In the genomic region with DNA sequence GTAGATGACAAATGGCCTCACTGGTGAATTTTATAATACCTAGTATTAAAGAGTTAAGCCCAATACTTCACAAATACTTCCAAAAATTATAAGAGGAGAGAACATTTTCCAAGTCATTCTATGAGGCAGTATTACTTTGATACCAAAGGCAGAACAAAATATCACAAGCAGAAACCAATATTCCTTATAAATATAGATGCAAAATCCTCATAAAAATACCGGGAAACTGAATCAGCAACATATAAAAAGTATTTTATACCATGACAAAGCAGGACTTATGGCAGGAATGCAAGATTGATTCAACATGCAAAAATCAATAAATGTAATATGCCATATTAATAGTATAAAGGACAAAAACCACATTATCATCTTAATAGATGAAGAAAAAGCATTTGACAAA, we compare ENCODE assay signal across 39 cellular contexts.
"Had no signal": no experiment of that assay in that cellular context is flagged by ENCODE, and none has a peak within 500 bp of the region (broad histone marks: within the 10 kb centered on the region; RNA-seq: fewer than 3 reads in every experiment).

No MANE protein-coding gene starts in this region.

- H3K4me3 Mint-ChIP-seq: activated naive CD4-positive, alpha-beta T cell treated with anti-CD3 and anti-CD28 coated beads for 36 hours; activated naive CD4-positive, alpha-beta T cell treated with anti-CD3 and anti-CD28 coated beads, Interleukin-2, amount 10 ng/mL, durations not matched to agents 7 days and 5 days; activated naive CD4-positive, alpha-beta T cell treated with anti-CD3 and anti-CD28 coated beads, Interleukin-2, amount 50 U/mL, for 24 hours; activated naive CD8-positive, alpha-beta T cell; activated naive CD8-positive, alpha-beta T cell treated with anti-CD3 and anti-CD28 coated beads for 36 hours; activated naive CD8-positive, alpha-beta T cell treated with anti-CD3 and anti-CD28 coated beads, Interleukin-2, amount 10 ng/mL, durations not matched to agents 7 days and 5 days; activated naive CD8-positive, alpha-beta T cell treated with anti-CD3 and anti-CD28 coated beads, Interleukin-2, amount 50 U/mL, for 24 hours; activated T-cell treated with anti-CD3 and anti-CD28 coated beads, Interleukin-2, amount 50 U/mL, for 24 hours; activated T-cell treated with anti-CD3 and anti-CD28 coated beads, Interleukin-2, amount 50 U/mL, for 4 hours; activated T-cell treated with anti-CD3 and anti-CD28 coated beads, Interleukin-2, amount 50 U/mL, for 72 hours; activated T-helper 1 cell treated with anti-CD3 and anti-CD28 coated beads, Interleukin-12 subunit alpha, Interleukin-12 subunit beta, Interleukin-2, Interleukin-4 antibody, amounts not matched to agents 30 ng/mL and 10 ng/mL and 1 ng/mL, durations not matched to agents 14 hours and 24 hours and 36 hours; activated T-helper 17 cell treated with anti-CD3 and anti-CD28 coated beads, Interleukin-2, amount 50 U/mL, for 72 hours; brain; central memory CD8-positive, alpha-beta T cell had no signal

- FAIRE-seq: astrocyte, bronchial epithelial cell had no signal

- H3K9me3 ChIP-seq: adrenal gland, ascending aorta, body of pancreas, breast epithelium had no signal

- H3K27me3 ChIP-seq: adrenal gland, ascending aorta, body of pancreas, brain microvascular endothelial cell, breast epithelium, cardiac muscle cell had no signal

- H3K27ac Mint-ChIP-seq: activated naive CD4-positive, alpha-beta T cell treated with anti-CD3 and anti-CD28 coated beads for 36 hours; activated naive CD4-positive, alpha-beta T cell treated with anti-CD3 and anti-CD28 coated beads, Interleukin-2, amount 10 ng/mL, durations not matched to agents 7 days and 5 days; activated naive CD4-positive, alpha-beta T cell treated with anti-CD3 and anti-CD28 coated beads, Interleukin-2, amount 50 U/mL, for 24 hours; activated naive CD4-positive, alpha-beta T cell treated with anti-CD3 and anti-CD28 coated beads, Interleukin-2, amount 50 U/mL, for 72 hours; activated naive CD8-positive, alpha-beta T cell; activated naive CD8-positive, alpha-beta T cell treated with anti-CD3 and anti-CD28 coated beads for 36 hours; activated naive CD8-positive, alpha-beta T cell treated with anti-CD3 and anti-CD28 coated beads, Interleukin-2, amount 10 ng/mL, durations not matched to agents 7 days and 5 days; activated naive CD8-positive, alpha-beta T cell treated with anti-CD3 and anti-CD28 coated beads, Interleukin-2, amount 50 U/mL, for 24 hours; activated T-cell treated with anti-CD3 and anti-CD28 coated beads, Interleukin-2, amount 50 U/mL, for 24 hours; activated T-cell treated with anti-CD3 and anti-CD28 coated beads, Interleukin-2, amount 50 U/mL, for 72 hours; activated T-helper 1 cell treated with anti-CD3 and anti-CD28 coated beads, Interleukin-12 subunit alpha, Interleukin-12 subunit beta, Interleukin-2, Interleukin-4 antibody, amounts not matched to agents 30 ng/mL and 10 ng/mL and 1 ng/mL, durations not matched to agents 14 hours and 24 hours and 36 hours; activated T-helper 17 cell treated with anti-CD3 and anti-CD28 coated beads, Interleukin-2, amount 50 U/mL, for 72 hours; activated T-helper 2 cell treated with anti-CD3 and anti-CD28 coated beads, Interferon-gamma antibody, Interleukin-2, Interleukin-4, amounts not matched to agents 10 μg/mL and 5 μg/mL and 100 μg/mL, durations not matched to agents 14 hours and 24 hours and 36 hours; brain had no signal

- DNase-seq: activated effector memory CD4-positive, alpha-beta T cell treated with anti-CD3 and anti-CD28 coated beads, Interleukin-2, amount 50 U/mL, for 16 hours; activated effector memory CD4-positive, alpha-beta T cell treated with Interleukin-2 at 50 U/mL for 16 hours; activated gamma-delta T cell; activated gamma-delta T cell treated with Interleukin-2 at 50 U/mL for 16 hours; activated naive CD4-positive, alpha-beta T cell; activated naive CD4-positive, alpha-beta T cell treated with anti-CD3 and anti-CD28 coated beads for 36 hours; activated naive CD4-positive, alpha-beta T cell treated with anti-CD3 and anti-CD28 coated beads, Interleukin-2, amount 10 ng/mL, durations not matched to agents 7 days and 5 days; activated naive CD4-positive, alpha-beta T cell treated with anti-CD3 and anti-CD28 coated beads, Interleukin-2, amount 50 U/mL, for 16 hours; activated naive CD4-positive, alpha-beta T cell treated with Interleukin-2 at 50 U/mL for 16 hours; activated naive CD8-positive, alpha-beta T cell treated with anti-CD3 and anti-CD28 coated beads for 36 hours; activated naive CD8-positive, alpha-beta T cell treated with anti-CD3 and anti-CD28 coated beads, Interleukin-2, amount 10 ng/mL, durations not matched to agents 7 days and 5 days; activated naive CD8-positive, alpha-beta T cell treated with anti-CD3 and anti-CD28 coated beads, Interleukin-2, amount 50 U/mL, for 24 hours; activated T-cell treated with anti-CD3 and anti-CD28 coated beads, Interleukin-2, amount 50 U/mL, for 24 hours; activated T-cell treated with anti-CD3 and anti-CD28 coated beads, Interleukin-2, amount 50 U/mL, for 4 hours; activated T-cell treated with anti-CD3 and anti-CD28 coated beads, Interleukin-2, amount 50 U/mL, for 48 hours; activated T-cell treated with anti-CD3 and anti-CD28 coated beads, Interleukin-2, amount 50 U/mL, for 72 hours; adrenal gland; amniotic stem cell; amygdala; anterior cingulate cortex; aorta; body of pancreas; brain microvascular endothelial cell; caudate nucleus; central memory CD4-positive, alpha-beta T cell; cerebellar nuclear complex had no signal

- ATAC-seq: activated naive CD4-positive, alpha-beta T cell treated with anti-CD3 and anti-CD28 coated beads, Interleukin-2, amount 50 U/mL, for 72 hours; activated naive CD8-positive, alpha-beta T cell treated with anti-CD3 and anti-CD28 coated beads, Interleukin-2, amount 50 U/mL, for 24 hours; activated T-cell treated with anti-CD3 and anti-CD28 coated beads, Interleukin-2, amount 50 U/mL, for 4 hours; activated T-cell treated with anti-CD3 and anti-CD28 coated beads, Interleukin-2, amount 50 U/mL, for 72 hours; activated T-helper 17 cell treated with anti-CD3 and anti-CD28 coated beads, Interleukin-2, amount 50 U/mL, for 72 hours; body of pancreas had no signal

- H3K36me3 Mint-ChIP-seq: activated naive CD8-positive, alpha-beta T cell treated with anti-CD3 and anti-CD28 coated beads for 36 hours; activated naive CD8-positive, alpha-beta T cell treated with anti-CD3 and anti-CD28 coated beads, Interleukin-2, amount 10 ng/mL, durations not matched to agents 7 days and 5 days; brain had no signal

- H3K27me3 Mint-ChIP-seq: activated naive CD4-positive, alpha-beta T cell treated with anti-CD3 and anti-CD28 coated beads, Interleukin-2, amount 50 U/mL, for 24 hours; activated naive CD8-positive, alpha-beta T cell treated with anti-CD3 and anti-CD28 coated beads for 36 hours had no signal

- H3K4me3 ChIP-seq: adrenal gland, ascending aorta, body of pancreas, breast epithelium, cardiac muscle cell had no signal

- H3K36me3 ChIP-seq: adrenal gland, ascending aorta, brain microvascular endothelial cell, breast epithelium, cardiac muscle cell had no signal

- H3K4me1 Mint-ChIP-seq: activated naive CD4-positive, alpha-beta T cell treated with anti-CD3 and anti-CD28 coated beads, Interleukin-2, amount 10 ng/mL, durations not matched to agents 7 days and 5 days; activated naive CD8-positive, alpha-beta T cell treated with anti-CD3 and anti-CD28 coated beads for 36 hours; activated naive CD8-positive, alpha-beta T cell treated with anti-CD3 and anti-CD28 coated beads, Interleukin-2, amount 10 ng/mL, durations not matched to agents 7 days and 5 days; brain; central memory CD8-positive, alpha-beta T cell had no signal

- H3K9me3 Mint-ChIP-seq: activated naive CD4-positive, alpha-beta T cell treated with anti-CD3 and anti-CD28 coated beads for 36 hours; activated naive CD4-positive, alpha-beta T cell treated with anti-CD3 and anti-CD28 coated beads, Interleukin-2, amount 10 ng/mL, durations not matched to agents 7 days and 5 days; activated naive CD8-positive, alpha-beta T cell treated with anti-CD3 and anti-CD28 coated beads, Interleukin-2, amount 10 ng/mL, durations not matched to agents 7 days and 5 days; activated naive CD8-positive, alpha-beta T cell treated with anti-CD3 and anti-CD28 coated beads, Interleukin-2, amount 50 U/mL, for 24 hours; activated T-cell treated with anti-CD3 and anti-CD28 coated beads, Interleukin-2, amount 50 U/mL, for 4 hours; activated T-cell treated with anti-CD3 and anti-CD28 coated beads, Interleukin-2, amount 50 U/mL, for 72 hours; activated T-helper 1 cell treated with anti-CD3 and anti-CD28 coated beads, Interleukin-12 subunit alpha, Interleukin-12 subunit beta, Interleukin-2, Interleukin-4 antibody, amounts not matched to agents 30 ng/mL and 10 ng/mL and 1 ng/mL, durations not matched to agents 14 hours and 24 hours and 36 hours; activated T-helper 17 cell treated with anti-CD3 and anti-CD28 coated beads, Interleukin-2, amount 50 U/mL, for 72 hours; central memory CD8-positive, alpha-beta T cell had no signal

- H3K27ac ChIP-seq: adrenal gland, ascending aorta, body of pancreas, brain microvascular endothelial cell, breast epithelium, cardiac muscle cell had no signal

- H3K4me1 ChIP-seq: adrenal gland, ascending aorta, body of pancreas, breast epithelium had no signal
